8 cellular contexts compared by ENCODE assay signal in genomic region chr5:80487444-80487828, GRCh38. TPM values are rescaled to one million over a fixed set of nuclear protein-coding genes. Genes with fewer than 3 reads are reported as not detected.
A peak's percentile ranks its signal among the peaks of the same experiment; 100 is the strongest.
DNase-seq lines count a peak whose midpoint lies in the region; FAIRE-seq and TF ChIP-seq lines count a peak whose summit lies in the region.

No MANE protein-coding gene starts in this region.

- CTCF ChIA-PET in HEK293 (lab: Yijun Ruan, JAX), result interaction anchor here (0.5 to 1.3 kb wide), 4 partner anchors 179 to 236 kb away, joined by 3 read pairs; no protein-coding TSS in a partner anchor
- CTCF ChIA-PET in activated CD4-positive, alpha-beta memory T cell treated with anti-CD3 and anti-CD28 coated beads, Interleukin-2, amount 10 ng/mL, durations not matched to agents 7 days and 5 days (lab: Charles Lee), result interaction anchor here (1.7 to 2.2 kb wide), 3 partner anchors 9 to 184 kb away, joined by 4 to 7 read pairs (median 5); no protein-coding TSS in a partner anchor

- peak overlapping the region; percentile 64 for H3K4me3 Mint-ChIP-seq in activated CD4-positive, alpha-beta memory T cell treated with anti-CD3 and anti-CD28 coated beads, Interleukin-2, amount 10 ng/mL, durations not matched to agents 7 days and 5 days

- H3K27me3 ChIP-seq in iPS DF 6.9 (ENCODE audit: control insufficient read depth, insufficient read depth, low read length), result no peaks in the 10 kb centered on the region
- no peaks in the 10 kb centered on the region for H3K27me3 ChIP-seq in small intestine (ENCODE audit: control insufficient read depth in 2 of 2, insufficient read depth in 2 of 2, low read length in 2 of 2)

- peaks cover 11% of the 10 kb centered on the region for H3K36me3 Mint-ChIP-seq in activated CD4-positive, alpha-beta memory T cell treated with anti-CD3 and anti-CD28 coated beads, Interleukin-2, amount 10 ng/mL, durations not matched to agents 7 days and 5 days (ENCODE audit: low read depth)

- H3K9me3 ChIP-seq in HEK293 (ENCODE audit: control insufficient read depth, insufficient read depth, low read depth, low read length), result no peaks in the 10 kb centered on the region
- no peaks in the 10 kb centered on the region; the same call in 1 of the 2 replicates for H3K9me3 ChIP-seq in iPS DF 6.9 (ENCODE audit: control insufficient read depth, insufficient read depth, low read length)
- no peaks in the 10 kb centered on the region for H3K9me3 ChIP-seq in small intestine (ENCODE audit: control insufficient read depth, low read depth)

- peaks cover 4% of the 10 kb centered on the region; the same call in 1 of the 2 replicates for H3K4me1 ChIP-seq in HEK293 (ENCODE audit: control insufficient read depth, insufficient read depth, low read length)
- no peaks in the 10 kb centered on the region for H3K4me1 ChIP-seq in iPS DF 6.9 (ENCODE audit: control insufficient read depth, insufficient read depth, low read length)
- peaks cover 0 to 2% of the 10 kb centered on the region in 2 donors for H3K4me1 ChIP-seq in small intestine (ENCODE audit: control insufficient read depth in 2 of 2, insufficient read depth in 1 of 2, low read depth in 1 of 2, low read length in 1 of 2)

- no peak for TF ChIP-seq CTCF in HEK293 (tag by site-specific recombination; IDR thresholded peaks at IDR 0.05)

- no peaks in the 10 kb centered on the region for H3K9me3 Mint-ChIP-seq in activated CD4-positive, alpha-beta memory T cell treated with anti-CD3 and anti-CD28 coated beads, Interleukin-2, amount 10 ng/mL, durations not matched to agents 7 days and 5 days

- no peak overlapping the region for H3K27ac Mint-ChIP-seq in activated CD4-positive, alpha-beta memory T cell treated with anti-CD3 and anti-CD28 coated beads, Interleukin-2, amount 10 ng/mL, durations not matched to agents 7 days and 5 days

- H3K27me3 Mint-ChIP-seq in activated CD4-positive, alpha-beta memory T cell treated with anti-CD3 and anti-CD28 coated beads, Interleukin-2, amount 10 ng/mL, durations not matched to agents 7 days and 5 days, result peaks cover 30% of the 10 kb centered on the region

- peak overlapping the region; percentile 89 for H3K27ac ChIP-seq in HEK293 (ENCODE audit: extremely low read depth, low read depth, low read length)
- no peak overlapping the region for H3K27ac ChIP-seq in iPS DF 6.9 (ENCODE audit: low read length)
- peak overlapping the region in 1 of 2 donors; percentile 87 for H3K27ac ChIP-seq in small intestine (ENCODE audit: low read depth in 1 of 2, low read length in 1 of 2)

- DNase-seq in activated CD4-positive, alpha-beta memory T cell treated with anti-CD3 and anti-CD28 coated beads, Interleukin-2, amount 10 ng/mL, durations not matched to agents 7 days and 5 days, result no peak
- DNase-seq in iPS DF 6.9 (ENCODE audit: low read depth, low spot score), result no peak
- DNase-seq in small intestine, result no peak
- no peak for DNase-seq in dedifferentiated amniotic fluid mesenchymal stem cell (ENCODE audit: extremely low spot score)
- no peak for DNase-seq in stimulated activated CD4-positive, alpha-beta T cell treated with anti-CD3 and anti-CD28 coated beads, Interleukin-15, amount 100 ng/mL, for 24 hours
- DNase-seq in activated gamma-delta T cell (lab: John Stamatoyannopoulos, UW), result no peak
- no peak for DNase-seq in medulla oblongata (ENCODE audit: extremely low spot score)

- H3K36me3 ChIP-seq in HEK293 (ENCODE audit: control insufficient read depth in 2 of 2, insufficient read depth in 1 of 2, low read length in 2 of 2) (peaks cover 12 to 24% of the 10 kb centered on the region in 2 experiments; a peak in 2 of 3 replicates), iPS DF 6.9 (ENCODE audit: control insufficient read depth, insufficient read depth, low read length) (no peaks in the 10 kb centered on the region; the same call in 1 of the 2 replicates), small intestine (ENCODE audit: control insufficient read depth in 2 of 2, insufficient read depth in 2 of 2, low read length in 2 of 2) (no peaks in the 10 kb centered on the region)

- H3K4me3 ChIP-seq in HEK293 (ENCODE audit: low read depth, low read length) (peak overlapping the region; percentile 46), iPS DF 6.9 (ENCODE audit: low read length) (peak overlapping the region; percentile 21; the same call in 1 of the 2 replicates), small intestine (ENCODE audit: low read depth in 1 of 2, low read length in 2 of 2) (peak overlapping the region; percentile 32 to 61)

- no peak for FAIRE-seq in small intestine (lab: Jason Lieb, UNC)

- POLR2A ChIA-PET in HEK293 (lab: Yijun Ruan, JAX), result interaction anchor here (1.4 to 1.7 kb wide), 2 partner anchors 9 to 167 kb away, joined by 3 to 8 read pairs; partner anchors contain the start of genes DHFR and MSH3
- POLR2A ChIA-PET in activated CD4-positive, alpha-beta memory T cell treated with anti-CD3 and anti-CD28 coated beads, Interleukin-2, amount 10 ng/mL, durations not matched to agents 7 days and 5 days (lab: Charles Lee), result interaction anchor here (0.9 to 1.0 kb wide), 3 partner anchors 47 to 182 kb away, joined by 3 read pairs; no protein-coding TSS in a partner anchor

- peaks cover 23% of the 10 kb centered on the region for H3K4me1 Mint-ChIP-seq in activated CD4-positive, alpha-beta memory T cell treated with anti-CD3 and anti-CD28 coated beads, Interleukin-2, amount 10 ng/mL, durations not matched to agents 7 days and 5 days

- WGBS in iPS DF 6.9 (ENCODE audit: insufficient coverage, insufficient read length), result no CpG with 5 or more reads among the region's 18 CpGs
- 59 to 62% (median 62%) methylated on average over 18 of the region's 18 CpGs for WGBS in small intestine, 3 donors

TF ChIP-seq in HEK293, 187 proteins besides CTCF, POLR2A, EP300 and RAD21 (continues in another document):
- no peak for TF ChIP-seq ZNF692 (tag by site-specific recombination; IDR thresholded peaks at IDR 0.05)
- TF ChIP-seq ZNF707 (tag by site-specific recombination; IDR thresholded peaks at IDR 0.05), result no peak
- peak; percentile 61; the same call in 1 of the 2 replicates for TF ChIP-seq ZNF610 (tag by site-specific recombination; IDR thresholded peaks at IDR 0.05; ENCODE audit: borderline replicate concordance)
- TF ChIP-seq ZFP69B (tag by site-specific recombination; IDR thresholded peaks at IDR 0.05), result 0 out of 2 replicates have a peak, but pooled peaks have one; percentile 17
- 0 out of 2 replicates have a peak, but pooled peaks have one; percentile 33 for TF ChIP-seq ZNF280D (tag by site-specific recombination; IDR thresholded peaks at IDR 0.05)
- no peak for TF ChIP-seq ZNF600 (tag by site-specific recombination; IDR thresholded peaks at IDR 0.05)
- TF ChIP-seq HOXC10 (CRISPR knock-in tag; IDR thresholded peaks at IDR 0.05), result no peak
- TF ChIP-seq AEBP2 (tag by site-specific recombination; IDR thresholded peaks at IDR 0.05; ENCODE audit: borderline replicate concordance), result no peak

RNA-seq across cellular contexts. Expression of gene FAM151B, which starts 0.5 kb away (rescaled TPM):
- under 1 TPM in 1 of 2 experiments, not detected in 1; 0.28 TPM for total RNA-seq in activated CD4-positive, alpha-beta memory T cell treated with anti-CD3 and anti-CD28 coated beads, Interleukin-2, amount 10 ng/mL, durations not matched to agents 7 days and 5 days
- polyA plus RNA-seq in small intestine, result 1 to 10 TPM in 1 of 3 donors, under 1 TPM in 1, not detected in 1; 0.73 to 1.1 TPM
